17 cellular contexts compared by ENCODE assay signal in the genomic region with DNA sequence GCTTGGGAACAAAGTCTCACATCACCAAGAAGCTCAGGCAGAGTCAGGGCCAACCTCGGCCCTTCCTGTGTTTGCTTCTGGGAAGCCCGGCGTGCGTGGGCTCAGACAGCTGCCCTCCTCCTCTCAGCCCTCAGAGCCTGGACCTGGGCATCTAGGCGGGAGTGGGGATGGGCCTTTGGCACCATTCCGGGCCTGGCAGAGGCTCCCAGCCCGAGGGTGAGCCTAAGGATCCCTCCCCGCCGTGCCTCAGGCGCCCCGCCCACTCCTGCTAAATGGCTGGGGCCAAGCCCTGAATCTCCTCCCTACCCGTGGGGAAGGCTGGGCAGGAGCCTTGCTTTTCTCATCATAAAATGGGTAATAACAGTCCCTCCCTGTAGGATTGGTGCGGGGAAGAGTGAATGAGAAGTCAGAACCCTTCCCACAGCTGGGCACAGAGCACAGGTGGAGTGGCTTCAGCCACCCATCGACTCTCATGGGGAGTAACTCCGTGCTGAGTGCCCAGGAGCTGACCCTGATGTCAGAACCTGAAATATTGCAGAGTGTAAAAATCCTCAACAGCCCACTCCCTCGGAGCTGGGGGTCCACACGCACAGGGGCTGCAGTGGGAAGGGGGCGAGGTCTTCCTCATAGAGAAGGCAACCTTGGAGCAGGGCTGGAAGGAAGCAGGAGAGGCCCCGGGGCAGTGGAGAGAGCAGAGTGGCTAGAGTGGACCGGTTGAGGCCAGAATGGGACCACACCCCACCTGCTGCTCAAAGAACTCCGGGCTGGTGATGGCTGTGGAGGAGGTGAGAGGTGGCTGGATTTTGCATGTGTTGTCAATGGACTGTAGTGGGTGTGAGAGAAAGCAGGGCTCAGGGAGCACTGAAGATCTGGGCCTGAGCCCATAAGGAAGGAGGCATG. TPM values are rescaled to one million over a fixed set of nuclear protein-coding genes. Genes with fewer than 3 reads are reported as not detected.
DNase-seq lines count a peak whose midpoint lies in the region; ATAC-seq and TF ChIP-seq lines count a peak whose summit lies in the region.
"Had no signal": no experiment of that assay in that cellular context is flagged by ENCODE, and none has a peak within 500 bp of the region (broad histone marks: within the 10 kb centered on the region; RNA-seq: fewer than 3 reads in every experiment).

No MANE protein-coding gene starts in this region.

- peaks cover 2 to 4% of the 10 kb centered on the region in 2 donors for H3K9me3 Mint-ChIP-seq in natural killer cell

- peaks cover 24 to 34% of the 10 kb centered on the region in 2 donors for H3K4me1 ChIP-seq in duodenal mucosa (ENCODE audit: control insufficient read depth in 1 of 2, insufficient read depth in 2 of 2, low read length in 2 of 2)

- no peaks in the 10 kb centered on the region for H3K27me3 ChIP-seq in duodenal mucosa (ENCODE audit: control insufficient read depth in 1 of 2, insufficient read depth in 2 of 2, low read length in 2 of 2)
- H3K27me3 ChIP-seq: MG63 had no signal

- H3K4me3 Mint-ChIP-seq in natural killer cell, result peak overlapping the region; percentile 84

- H3K36me3 Mint-ChIP-seq in natural killer cell, result no peaks in the 10 kb centered on the region

- peak overlapping the region; percentile 80 to 81 for H3K4me3 ChIP-seq in duodenal mucosa (ENCODE audit: low read depth in 1 of 2, low read length in 2 of 2)
- H3K4me3 ChIP-seq: esophagus muscularis mucosa, MG63 had no signal

- peak overlapping the region in 1 of 2 donors; percentile 83 for H3K27ac Mint-ChIP-seq in natural killer cell
- H3K27ac Mint-ChIP-seq: activated naive CD4-positive, alpha-beta T cell treated with anti-CD3 and anti-CD28 coated beads for 36 hours; memory B cell; stimulated activated memory B cell treated with anti-CD40 and anti-IgM and Interleukin-4, amounts not matched to agents 10 μg/mL and 1 μg/mL and 100 μg/mL, for 72 hours had no signal

- ATAC-seq in natural killer cell, result no peak
- ATAC-seq in GM21717 (IDR thresholded peaks at IDR 0.05; ENCODE audit: unreplicated experiment), result no peak
- ATAC-seq: stimulated activated memory B cell treated with anti-CD40 and anti-IgM and Interleukin-4, amounts not matched to agents 10 μg/mL and 1 μg/mL and 100 μg/mL, for 72 hours had no signal

- H3K9me3 ChIP-seq in duodenal mucosa (ENCODE audit: control insufficient read depth in 1 of 2, low read length in 2 of 2), result no peaks in the 10 kb centered on the region
- H3K9me3 ChIP-seq: MG63 had no signal

- peak overlapping the region; percentile 91 for H3K27ac ChIP-seq in duodenal mucosa (ENCODE audit: low read depth, low read length)
- H3K27ac ChIP-seq: esophagus muscularis mucosa had no signal

- no peaks in the 10 kb centered on the region for H3K27me3 Mint-ChIP-seq in natural killer cell (ENCODE audit: low read depth in 2 of 2)

- peak overlapping the region; percentile 94 to 96 for H3K9ac ChIP-seq in duodenal mucosa (ENCODE audit: low read depth in 1 of 2, low read length in 2 of 2)

- in situ Hi-C loops in KBM-7 (cut with MboI; ENCODE audit: low pct_unique_long_range_greater_than_20kb, low sequenced_read_pairs), result no loop called here

- intact Hi-C loops in natural killer cell (cut with micrococcal nuclease), result no loop called here

- peaks cover 0 to 5% of the 10 kb centered on the region in 2 donors for H3K36me3 ChIP-seq in duodenal mucosa (ENCODE audit: control insufficient read depth in 1 of 2, insufficient read depth in 2 of 2, low read length in 2 of 2)
- H3K36me3 ChIP-seq: esophagus muscularis mucosa, MG63 had no signal

- TF ChIP-seq CTCF in natural killer cell (IDR thresholded peaks at IDR 0.05), result no peak

- peaks cover 32 to 39% of the 10 kb centered on the region in 2 donors for H3K4me1 Mint-ChIP-seq in natural killer cell

- DNase-seq in COLO668 (lab: John Stamatoyannopoulos, UW; ENCODE audit: unreplicated experiment) (peak; percentile 11), NCI-H226 (peak; percentile 74), natural killer cell (no peak), GDM1 (lab: John Stamatoyannopoulos, UW) (no peak), ureter (ENCODE audit: low spot score) (no peak), KBM-7 (no peak)
- DNase-seq: activated naive CD4-positive, alpha-beta T cell treated with anti-CD3 and anti-CD28 coated beads for 36 hours; AML-193; central memory CD4-positive, alpha-beta T cell; DND-41; MG63; stimulated activated CD4-positive, alpha-beta T cell treated with anti-CD3 and anti-CD28 coated beads, Interleukin-4, amount 100 ng/mL, for 1 hour had no signal

RNA-seq across cellular contexts. Expression of gene CDKN1C, which starts 18.8 kb away (rescaled TPM):
- total RNA-seq in natural killer cell (10 to 100 TPM in 1 of 3 donors, 1 to 10 TPM in 2; 2.6 to 27.9 (median 6.3) TPM), ureter (21.5 TPM)

RNA-seq across cellular contexts. Expression of gene PHLDA2, which starts 24.8 kb away (rescaled TPM):
- total RNA-seq in natural killer cell, result 1 to 10 TPM in 2 of 3 donors, under 1 TPM in 1; 0.79 to 3.2 (median 2.2) TPM
- total RNA-seq in ureter, result 15.9 TPM

Comparison
In these comparisons a context has a peak if more than half of its experiments do, and no peak if none do; other contexts are left out.
1. DNase-seq: peak in COLO668 (single experiment) and NCI-H226 (single experiment); none in natural killer cell (single experiment), GDM1 (single experiment), ureter (single experiment) and KBM-7 (single experiment).